Comparison of ENCODE assay signal across 8 cellular contexts in genomic region chr16:87661561-87661960, GRCh38. TPM values are rescaled to one million over a fixed set of nuclear protein-coding genes. Genes with fewer than 3 reads are reported as not detected.
DNase-seq lines count a peak whose midpoint lies in the region; ATAC-seq, FAIRE-seq and TF ChIP-seq lines count a peak whose summit lies in the region.

No MANE protein-coding gene starts in this region.

- H3K4me3 ChIP-seq in HepG2 (replicated peaks in 1 of 3; ENCODE audit: insufficient read depth in 1 of 3, low read depth in 2 of 3, low read length in 3 of 3) (no peak overlapping the region), tibial artery (no peak overlapping the region)

- in situ Hi-C loops in Caki2 (cut with HindIII; ENCODE audit: low pct_unique_long_range_greater_than_20kb, low sequenced_read_pairs) (no loop called here), HepG2 (cut with HindIII; ENCODE audit: extremely low pct_ligation_motif_present, low pct_unique_long_range_greater_than_20kb) (no loop called here)

- 23% methylated on average over 9 of the region's 16 CpGs for WGBS in HepG2 (ENCODE audit: low lambda C conversion rate)

- TF ChIP-seq CTCF in HepG2 (CRISPR knock-in tag; IDR thresholded peaks at IDR 0.05) (no peak), tibial artery (IDR thresholded peaks at IDR 0.05) (no peak)

- peak; percentile 38 for DNase-seq in Caki2 (ENCODE audit: low read depth)
- peak; percentile 23 for DNase-seq in LHCN-M2 (ENCODE audit: low read depth)
- peak; percentile 58 to 62 for DNase-seq in activated T-cell treated with anti-CD3 and anti-CD28 coated beads, Interleukin-2, amount 50 U/mL, for 48 hours
- DNase-seq in HepG2 (ENCODE audit: low spot score), result peak; percentile 44
- DNase-seq in NCI-H2196 treated with DMSO at 0.1 percent for 48 hours (lab: John Stamatoyannopoulos, UW; ENCODE audit: unreplicated experiment), result no peak
- DNase-seq in tibial artery, result no peak

- no peak overlapping the region for H3K9ac ChIP-seq in HepG2 (ENCODE audit: insufficient read depth, low read depth, low read length)

- CTCF ChIA-PET in HepG2 (lab: Yijun Ruan, JAX; ENCODE audit: low intra/inter-chr PET ratio, low total read pairs), result no interaction called here

- no peak for TF ChIP-seq POLR2A in HepG2 (IDR thresholded peaks at IDR 0.05; ENCODE audit: insufficient read depth in 1 of 2, low read depth in 2 of 2, low read length in 2 of 2)

- no peak for TF ChIP-seq RAD21 in HepG2 (CRISPR knock-in tag; IDR thresholded peaks at IDR 0.05)

- no peak overlapping the region for H2AFZ ChIP-seq in HepG2 (ENCODE audit: low read length)

- ATAC-seq in HepG2 (peak; percentile 76), GM18873 (IDR thresholded peaks at IDR 0.05; ENCODE audit: low FRiP score, unreplicated experiment) (no peak), GM21786 (IDR thresholded peaks at IDR 0.05; ENCODE audit: unreplicated experiment) (no peak)

- POLR2A ChIA-PET in HepG2 (lab: Yijun Ruan, JAX), result no interaction called here

- no TSS peak for BruUV-seq in HepG2 (replicated peaks; lab: Mats Ljungman, UMichigan)

- H4K20me1 ChIP-seq in HepG2 (ENCODE audit: insufficient read depth, low read length), result peaks cover 3% of the 10 kb centered on the region; the same call in 1 of the 2 replicates

- H3K9me3 ChIP-seq in HepG2 (ENCODE audit: low read length) (no peaks in the 10 kb centered on the region), tibial artery (peaks cover 0 to 9% (median 7%) of the 10 kb centered on the region in 3 donors)

- peak; percentile 69 for FAIRE-seq in HepG2 (lab: Jason Lieb, UNC)

- H3K36me3 ChIP-seq in HepG2 (replicated peaks in 1 of 2; ENCODE audit: control insufficient read depth in 1 of 2, insufficient read depth in 2 of 2, low read length in 2 of 2) (no peaks in the 10 kb centered on the region), tibial artery (no peaks in the 10 kb centered on the region)

- no peaks in the 10 kb centered on the region for H3K79me2 ChIP-seq in HepG2 (ENCODE audit: insufficient read depth, low read length)

- H3K27me3 ChIP-seq in HepG2 (ENCODE audit: control insufficient read depth in 1 of 2, insufficient read depth in 2 of 2, low read length in 2 of 2) (peaks cover 14 to 84% of the 10 kb centered on the region in 2 experiments), tibial artery (peaks cover 0 to 64% of the 10 kb centered on the region in 2 donors)

- no peaks in the 10 kb centered on the region for H3K4me1 ChIP-seq in HepG2 (ENCODE audit: insufficient read depth, low read length)
- H3K4me1 ChIP-seq in tibial artery, result no peaks in the 10 kb centered on the region

- intact Hi-C loops in HepG2 (cut with micrococcal nuclease; ENCODE audit: unreplicated experiment) (loop anchor here (10.0 kb wide), 1 partner anchor 57 kb away; the partner anchor contains the start of gene JPH3), tibial artery (cut with DNase I; ENCODE audit: low total_unique reads) (no loop called here)

- no peak overlapping the region for H3K27ac ChIP-seq in HepG2 (ENCODE audit: extremely low read length, insufficient read depth, low read length)
- H3K27ac ChIP-seq in tibial artery, result no peak overlapping the region

- no peak for TF ChIP-seq EP300 in HepG2 (IDR thresholded peaks at IDR 0.05; ENCODE audit: low read depth in 2 of 2, low read length in 2 of 2)
- no peak for TF ChIP-seq EP300 in HepG2 (CRISPR knock-in tag; IDR thresholded peaks at IDR 0.05; ENCODE audit: borderline replicate concordance)

- H3K4me2 ChIP-seq in HepG2 (ENCODE audit: low read depth, low read length), result no peak overlapping the region

TF ChIP-seq in HepG2, 621 proteins besides CTCF, POLR2A, EP300 and RAD21 (continues in another document):
- TF ChIP-seq NFIB (CRISPR knock-in tag; IDR thresholded peaks at IDR 0.05; ENCODE audit: borderline replicate concordance), result no peak
- no peak for TF ChIP-seq ARNT2 (CRISPR knock-in tag; IDR thresholded peaks at IDR 0.05; ENCODE audit: low read depth)
- no peak for TF ChIP-seq SMARCC2 (IDR thresholded peaks at IDR 0.05)
- no peak for TF ChIP-seq ZNF609 (CRISPR knock-in tag; IDR thresholded peaks at IDR 0.05; ENCODE audit: borderline replicate concordance)
- no peak for TF ChIP-seq FOXJ3 (CRISPR knock-in tag; IDR thresholded peaks at IDR 0.05; ENCODE audit: borderline replicate concordance)
- no peak for TF ChIP-seq SIN3B (IDR thresholded peaks at IDR 0.05; ENCODE audit: low read length)
- TF ChIP-seq RELA (CRISPR knock-in tag; IDR thresholded peaks at IDR 0.05), result no peak
- TF ChIP-seq ZNF138 (CRISPR knock-in tag; IDR thresholded peaks at IDR 0.05; ENCODE audit: low read depth), result no peak
- TF ChIP-seq ZNF552 (CRISPR knock-in tag; IDR thresholded peaks at IDR 0.05; ENCODE audit: borderline replicate concordance), result 0 out of 2 replicates have a peak, but pooled peaks have one; percentile 42
- TF ChIP-seq SAP130 (CRISPR knock-in tag; IDR thresholded peaks at IDR 0.05; ENCODE audit: low read depth), result peak; percentile 57
- 0 out of 2 replicates have a peak, but pooled peaks have one; percentile 40 for TF ChIP-seq TEAD2 (CRISPR knock-in tag; IDR thresholded peaks at IDR 0.05)
- TF ChIP-seq THRA (CRISPR knock-in tag; IDR thresholded peaks at IDR 0.05; ENCODE audit: borderline replicate concordance), result peak; percentile 49; the same call in 1 of the 2 replicates

RNA-seq across cellular contexts. Expression of gene JPH3, which starts 59.3 kb away (rescaled TPM):
- 0.03 TPM in 1 of 2 replicates, not detected in the other for total RNA-seq in Caki2 (2014; rRNA removed; shearing (Covaris generic); ENCODE audit: low replicate concordance)
- total RNA-seq in LHCN-M2 (2014; rRNA removed) (not detected in 2 replicates), HepG2 (2016; rRNA removed; fragmentation: Illumina TruSeq; extraction: Trizol) (not detected in 2 replicates)
- polyA plus RNA-seq in LHCN-M2 (2012), result 0.01 TPM
- total RNA-seq in HepG2 (2016; cell fraction: cytosol; rRNA removed; fragmentation: Illumina TruSeq; extraction: Trizol; ENCODE audit: low read depth), result not detected in 2 replicates
- total RNA-seq in HepG2 (2016; cell fraction: insoluble cytoplasmic fraction; rRNA removed; fragmentation: Illumina TruSeq; extraction: Trizol), result not detected in 2 replicates
- total RNA-seq in HepG2 (2016; cell fraction: membrane; rRNA removed; fragmentation: Illumina TruSeq; extraction: Trizol), result not detected in 2 replicates
- not detected in 2 replicates for total RNA-seq in HepG2 (2016; cell fraction: nucleus; rRNA removed; fragmentation: Illumina TruSeq; extraction: Trizol)
- polyA plus RNA-seq in HepG2 (2011; rRNA removed), result not detected in 2 replicates
- not detected in 2 replicates for polyA plus RNA-seq in HepG2 (2011; cell fraction: cytosol; rRNA removed)
- not detected in 2 replicates for polyA plus RNA-seq in HepG2 (2011; cell fraction: nucleus; rRNA removed)
- 0.07 and 0.08 TPM in 2 replicates for polyA plus RNA-seq in HepG2 (2012)
- polyA plus RNA-seq in HepG2 (2016; cell fraction: cytosol; fragmentation: Illumina TruSeq; extraction: Trizol; ENCODE audit: low read depth), result not detected in 2 replicates
- not detected in 2 replicates for polyA plus RNA-seq in HepG2 (2016; cell fraction: insoluble cytoplasmic fraction; fragmentation: Illumina TruSeq; extraction: Trizol; ENCODE audit: low read depth)
- not detected in 2 replicates for polyA plus RNA-seq in HepG2 (2016; cell fraction: membrane; fragmentation: Illumina TruSeq; extraction: Trizol; ENCODE audit: low read depth)
- not detected in 2 replicates for polyA plus RNA-seq in HepG2 (2016; cell fraction: nucleus; fragmentation: Illumina TruSeq; extraction: Trizol; ENCODE audit: insufficient read depth, low read depth)
- 0.07 TPM in 1 of 2 replicates, not detected in the other for polyA minus RNA-seq in HepG2 (2011; rRNA and poly(A)+ RNA removed; ENCODE audit: low replicate concordance)
- not detected in 2 replicates for polyA minus RNA-seq in HepG2 (2011; cell fraction: cytosol; rRNA and poly(A)+ RNA removed)
- polyA minus RNA-seq in HepG2 (2011; cell fraction: nucleus; rRNA and poly(A)+ RNA removed), result not detected in 2 replicates

Comparison
In these comparisons a context has a peak if more than half of its experiments do, and no peak if none do; other contexts are left out.
1. DNase-seq: peak in Caki2 (single experiment), LHCN-M2 (single experiment), activated T-cell treated with anti-CD3 and anti-CD28 coated beads, Interleukin-2, amount 50 U/mL, for 48 hours (2 of 2) and HepG2 (single experiment); none in NCI-H2196 treated with DMSO at 0.1 percent for 48 hours (single experiment) and tibial artery (0 of 2).